2 cellular contexts compared by ENCODE assay signal in the genomic region with DNA sequence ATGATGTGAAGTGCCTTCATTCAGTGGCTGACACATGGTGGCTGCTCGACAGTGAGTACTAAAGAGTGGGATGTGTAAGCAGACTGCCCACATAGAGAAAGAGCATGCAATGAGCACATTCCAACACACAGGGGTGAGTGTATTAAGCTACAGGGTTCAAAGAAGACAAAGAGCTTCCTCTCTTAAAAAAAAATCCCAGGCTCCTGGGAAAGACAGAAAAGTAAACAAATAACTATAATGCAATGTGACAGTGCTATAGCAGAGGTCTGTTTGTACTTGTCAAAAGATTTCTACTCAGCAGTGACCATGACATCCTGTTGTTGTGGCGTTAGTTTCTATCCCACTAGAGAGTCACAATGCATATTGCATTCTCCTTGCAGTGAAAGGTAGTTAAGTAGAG.
TF ChIP-seq lines count a peak whose summit lies in the region.

No MANE protein-coding gene starts in this region.

TF ChIP-seq in HepG2, 621 proteins besides CTCF, POLR2A, EP300 and RAD21 (continued from another document and continues in another):
- TF ChIP-seq ZBTB20 (CRISPR knock-in tag; IDR thresholded peaks at IDR 0.05; ENCODE audit: borderline replicate concordance, low read depth), result no peak
- TF ChIP-seq CBX5 (CRISPR knock-in tag; IDR thresholded peaks at IDR 0.05; ENCODE audit: borderline replicate concordance), result no peak
- no peak for TF ChIP-seq ONECUT2 (CRISPR knock-in tag; IDR thresholded peaks at IDR 0.05)
- TF ChIP-seq, protein P1, sequence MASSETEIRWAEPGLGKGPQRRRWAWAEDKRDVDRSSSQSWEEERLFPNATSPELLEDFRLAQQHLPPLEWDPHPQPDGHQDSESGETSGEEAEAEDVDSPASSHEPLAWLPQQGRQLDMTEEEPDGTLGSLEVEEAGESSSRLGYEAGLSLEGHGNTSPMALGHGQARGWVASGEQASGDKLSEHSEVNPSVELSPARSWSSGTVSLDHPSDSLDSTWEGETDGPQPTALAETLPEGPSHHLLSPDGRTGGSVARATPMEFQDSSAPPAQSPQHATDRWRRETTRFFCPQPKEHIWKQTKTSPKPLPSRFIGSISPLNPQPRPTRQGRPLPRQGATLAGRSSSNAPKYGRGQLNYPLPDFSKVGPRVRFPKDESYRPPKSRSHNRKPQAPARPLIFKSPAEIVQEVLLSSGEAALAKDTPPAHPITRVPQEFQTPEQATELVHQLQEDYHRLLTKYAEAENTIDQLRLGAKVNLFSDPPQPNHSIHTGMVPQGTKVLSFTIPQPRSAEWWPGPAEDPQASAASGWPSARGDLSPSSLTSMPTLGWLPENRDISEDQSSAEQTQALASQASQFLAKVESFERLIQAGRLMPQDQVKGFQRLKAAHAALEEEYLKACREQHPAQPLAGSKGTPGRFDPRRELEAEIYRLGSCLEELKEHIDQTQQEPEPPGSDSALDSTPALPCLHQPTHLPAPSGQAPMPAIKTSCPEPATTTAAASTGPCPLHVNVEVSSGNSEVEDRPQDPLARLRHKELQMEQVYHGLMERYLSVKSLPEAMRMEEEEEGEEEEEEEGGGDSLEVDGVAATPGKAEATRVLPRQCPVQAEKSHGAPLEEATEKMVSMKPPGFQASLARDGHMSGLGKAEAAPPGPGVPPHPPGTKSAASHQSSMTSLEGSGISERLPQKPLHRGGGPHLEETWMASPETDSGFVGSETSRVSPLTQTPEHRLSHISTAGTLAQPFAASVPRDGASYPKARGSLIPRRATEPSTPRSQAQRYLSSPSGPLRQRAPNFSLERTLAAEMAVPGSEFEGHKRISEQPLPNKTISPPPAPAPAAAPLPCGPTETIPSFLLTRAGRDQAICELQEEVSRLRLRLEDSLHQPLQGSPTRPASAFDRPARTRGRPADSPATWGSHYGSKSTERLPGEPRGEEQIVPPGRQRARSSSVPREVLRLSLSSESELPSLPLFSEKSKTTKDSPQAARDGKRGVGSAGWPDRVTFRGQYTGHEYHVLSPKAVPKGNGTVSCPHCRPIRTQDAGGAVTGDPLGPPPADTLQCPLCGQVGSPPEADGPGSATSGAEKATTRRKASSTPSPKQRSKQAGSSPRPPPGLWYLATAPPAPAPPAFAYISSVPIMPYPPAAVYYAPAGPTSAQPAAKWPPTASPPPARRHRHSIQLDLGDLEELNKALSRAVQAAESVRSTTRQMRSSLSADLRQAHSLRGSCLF (CRISPR knock-in tag; IDR thresholded peaks at IDR 0.05; ENCODE audit: borderline replicate concordance), result no peak
- no peak for TF ChIP-seq ZNF879 (CRISPR knock-in tag; IDR thresholded peaks at IDR 0.05)
- peak; percentile 85 for TF ChIP-seq HMG20A (CRISPR knock-in tag; IDR thresholded peaks at IDR 0.05; ENCODE audit: borderline replicate concordance)
- TF ChIP-seq RARA (CRISPR knock-in tag; IDR thresholded peaks at IDR 0.05), result peak; percentile 58
- no peak for TF ChIP-seq ZNF83 (CRISPR knock-in tag; IDR thresholded peaks at IDR 0.05; ENCODE audit: borderline replicate concordance)
- TF ChIP-seq, protein P2, sequence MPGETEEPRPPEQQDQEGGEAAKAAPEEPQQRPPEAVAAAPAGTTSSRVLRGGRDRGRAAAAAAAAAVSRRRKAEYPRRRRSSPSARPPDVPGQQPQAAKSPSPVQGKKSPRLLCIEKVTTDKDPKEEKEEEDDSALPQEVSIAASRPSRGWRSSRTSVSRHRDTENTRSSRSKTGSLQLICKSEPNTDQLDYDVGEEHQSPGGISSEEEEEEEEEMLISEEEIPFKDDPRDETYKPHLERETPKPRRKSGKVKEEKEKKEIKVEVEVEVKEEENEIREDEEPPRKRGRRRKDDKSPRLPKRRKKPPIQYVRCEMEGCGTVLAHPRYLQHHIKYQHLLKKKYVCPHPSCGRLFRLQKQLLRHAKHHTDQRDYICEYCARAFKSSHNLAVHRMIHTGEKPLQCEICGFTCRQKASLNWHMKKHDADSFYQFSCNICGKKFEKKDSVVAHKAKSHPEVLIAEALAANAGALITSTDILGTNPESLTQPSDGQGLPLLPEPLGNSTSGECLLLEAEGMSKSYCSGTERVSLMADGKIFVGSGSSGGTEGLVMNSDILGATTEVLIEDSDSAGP (CRISPR knock-in tag; IDR thresholded peaks at IDR 0.05; ENCODE audit: borderline replicate concordance), result no peak
- TF ChIP-seq CEBPG (CRISPR knock-in tag; IDR thresholded peaks at IDR 0.05), result 0 out of 2 replicates have a peak, but pooled peaks have one; percentile 55
- TF ChIP-seq PPARG (CRISPR knock-in tag; conservative IDR thresholded peaks at IDR 0.05), result peak; percentile 41; the same call in 1 of the 2 replicates
- TF ChIP-seq ZNF614 (CRISPR knock-in tag; IDR thresholded peaks at IDR 0.05; ENCODE audit: borderline replicate concordance), result peak; percentile 47; the same call in 1 of the 2 replicates
- no peak for TF ChIP-seq ZSCAN12 (CRISPR knock-in tag; IDR thresholded peaks at IDR 0.05)
- peak; percentile 20 to 29; a peak in 1 of 4 replicates for TF ChIP-seq HMGXB4 (CRISPR knock-in tag; IDR thresholded peaks at IDR 0.05; ENCODE audit: borderline replicate concordance in 1 of 2, low read depth in 1 of 2)
- TF ChIP-seq ZNF598 (CRISPR knock-in tag; IDR thresholded peaks at IDR 0.05; ENCODE audit: borderline replicate concordance), result no peak
- TF ChIP-seq, protein P3, sequence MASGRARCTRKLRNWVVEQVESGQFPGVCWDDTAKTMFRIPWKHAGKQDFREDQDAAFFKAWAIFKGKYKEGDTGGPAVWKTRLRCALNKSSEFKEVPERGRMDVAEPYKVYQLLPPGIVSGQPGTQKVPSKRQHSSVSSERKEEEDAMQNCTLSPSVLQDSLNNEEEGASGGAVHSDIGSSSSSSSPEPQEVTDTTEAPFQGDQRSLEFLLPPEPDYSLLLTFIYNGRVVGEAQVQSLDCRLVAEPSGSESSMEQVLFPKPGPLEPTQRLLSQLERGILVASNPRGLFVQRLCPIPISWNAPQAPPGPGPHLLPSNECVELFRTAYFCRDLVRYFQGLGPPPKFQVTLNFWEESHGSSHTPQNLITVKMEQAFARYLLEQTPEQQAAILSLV (CRISPR knock-in tag; IDR thresholded peaks at IDR 0.05; ENCODE audit: borderline replicate concordance), result no peak
- no peak for TF ChIP-seq ZNF484 (CRISPR knock-in tag; IDR thresholded peaks at IDR 0.05; ENCODE audit: borderline replicate concordance, low read depth)

TF ChIP-seq in WTC11, 78 proteins besides CTCF, POLR2A, EP300 and RAD21:
- TF ChIP-seq, protein P4, sequence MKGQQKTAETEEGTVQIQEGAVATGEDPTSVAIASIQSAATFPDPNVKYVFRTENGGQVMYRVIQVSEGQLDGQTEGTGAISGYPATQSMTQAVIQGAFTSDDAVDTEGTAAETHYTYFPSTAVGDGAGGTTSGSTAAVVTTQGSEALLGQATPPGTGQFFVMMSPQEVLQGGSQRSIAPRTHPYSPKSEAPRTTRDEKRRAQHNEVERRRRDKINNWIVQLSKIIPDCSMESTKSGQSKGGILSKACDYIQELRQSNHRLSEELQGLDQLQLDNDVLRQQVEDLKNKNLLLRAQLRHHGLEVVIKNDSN (CRISPR knock-in tag; IDR thresholded peaks at IDR 0.05), result no peak
- TF ChIP-seq GABPB1 (CRISPR knock-in tag; IDR thresholded peaks at IDR 0.05), result 0 out of 2 replicates have a peak, but pooled peaks have one; percentile 33
- TF ChIP-seq ZSCAN18 (CRISPR knock-in tag; IDR thresholded peaks at IDR 0.05), result no peak
- TF ChIP-seq, protein P5, sequence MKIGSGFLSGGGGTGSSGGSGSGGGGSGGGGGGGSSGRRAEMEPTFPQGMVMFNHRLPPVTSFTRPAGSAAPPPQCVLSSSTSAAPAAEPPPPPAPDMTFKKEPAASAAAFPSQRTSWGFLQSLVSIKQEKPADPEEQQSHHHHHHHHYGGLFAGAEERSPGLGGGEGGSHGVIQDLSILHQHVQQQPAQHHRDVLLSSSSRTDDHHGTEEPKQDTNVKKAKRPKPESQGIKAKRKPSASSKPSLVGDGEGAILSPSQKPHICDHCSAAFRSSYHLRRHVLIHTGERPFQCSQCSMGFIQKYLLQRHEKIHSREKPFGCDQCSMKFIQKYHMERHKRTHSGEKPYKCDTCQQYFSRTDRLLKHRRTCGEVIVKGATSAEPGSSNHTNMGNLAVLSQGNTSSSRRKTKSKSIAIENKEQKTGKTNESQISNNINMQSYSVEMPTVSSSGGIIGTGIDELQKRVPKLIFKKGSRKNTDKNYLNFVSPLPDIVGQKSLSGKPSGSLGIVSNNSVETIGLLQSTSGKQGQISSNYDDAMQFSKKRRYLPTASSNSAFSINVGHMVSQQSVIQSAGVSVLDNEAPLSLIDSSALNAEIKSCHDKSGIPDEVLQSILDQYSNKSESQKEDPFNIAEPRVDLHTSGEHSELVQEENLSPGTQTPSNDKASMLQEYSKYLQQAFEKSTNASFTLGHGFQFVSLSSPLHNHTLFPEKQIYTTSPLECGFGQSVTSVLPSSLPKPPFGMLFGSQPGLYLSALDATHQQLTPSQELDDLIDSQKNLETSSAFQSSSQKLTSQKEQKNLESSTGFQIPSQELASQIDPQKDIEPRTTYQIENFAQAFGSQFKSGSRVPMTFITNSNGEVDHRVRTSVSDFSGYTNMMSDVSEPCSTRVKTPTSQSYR (CRISPR knock-in tag; IDR thresholded peaks at IDR 0.05), result no peak
- no peak for TF ChIP-seq STAT6 (CRISPR knock-in tag; conservative IDR thresholded peaks at IDR 0.05; ENCODE audit: low read depth)
- TF ChIP-seq NR1H2 (CRISPR knock-in tag; IDR thresholded peaks at IDR 0.05), result no peak
